Comparison of ENCODE assay signal across 8 cellular contexts in genomic region chr20:62366370-62367135, GRCh38. TPM values are rescaled to one million over a fixed set of nuclear protein-coding genes. Genes with fewer than 3 reads are reported as not detected.
DNase-seq lines count a peak whose midpoint lies in the region; ATAC-seq and TF ChIP-seq lines count a peak whose summit lies in the region.

No MANE protein-coding gene starts in this region.

- peak; percentile 19 for DNase-seq in BE2C
- DNase-seq in IMR-90, result no peak
- DNase-seq in MCF 10A (ENCODE audit: unreplicated experiment), result peak; percentile 68
- peak in 1 of 2 donors; percentile 46 for DNase-seq in left colon
- DNase-seq in thyroid gland, result peak; percentile 80 to 85
- no peak for DNase-seq in T-helper 9 cell
- DNase-seq in midbrain (lab: John Stamatoyannopoulos, UW), result no peak

- TF ChIP-seq CTCF in BE2C (IDR thresholded peaks at IDR 0.05; ENCODE audit: low read depth, low read length), result no peak
- TF ChIP-seq CTCF in IMR-90 (conservative IDR thresholded peaks at IDR 0.05; ENCODE audit: low read depth, low read length), result no peak
- TF ChIP-seq CTCF in MCF 10A (IDR thresholded peaks at IDR 0.05; ENCODE audit: unreplicated experiment), result no peak
- no peak for TF ChIP-seq CTCF in thyroid gland (IDR thresholded peaks at IDR 0.05)

- no peaks in the 10 kb centered on the region for H3K79me1 ChIP-seq in IMR-90 (ENCODE audit: low read depth in 1 of 2, low read length in 2 of 2)

- H3K9me3 ChIP-seq in BE2C (no peaks in the 10 kb centered on the region), IMR-90 (ENCODE audit: control insufficient read depth, insufficient read depth, low read length) (no peaks in the 10 kb centered on the region), thyroid gland (no peaks in the 10 kb centered on the region)

- ATAC-seq in IMR-90 (ENCODE audit: low read depth), result peak; percentile 13
- peak; percentile 52 for ATAC-seq in left colon
- no peak for ATAC-seq in GM18861 (IDR thresholded peaks at IDR 0.05; ENCODE audit: unreplicated experiment)

- no peak overlapping the region for H4K8ac ChIP-seq in IMR-90 (ENCODE audit: low read depth in 2 of 2, low read length in 2 of 2)

- H3K23ac ChIP-seq in IMR-90 (ENCODE audit: low read depth, low read length), result no peak overlapping the region

- H3K4me1 Mint-ChIP-seq in MCF 10A (ENCODE audit: insufficient read depth, unreplicated experiment), result peaks cover 45% of the 10 kb centered on the region

- POLR2A ChIA-PET in IMR-90 (lab: Charles Lee; ENCODE audit: unreplicated experiment), result no interaction called here
- POLR2A ChIA-PET in MCF 10A (lab: Yijun Ruan, JAX), result interaction anchor here (0.6 to 12.9 kb wide), 18 partner anchors 9 to 1614 kb away, joined by 3 to 347 read pairs (median 4); partner anchors contain the start of genes ADRM1, LSM14B, MRGBP and RPS21

- CTCF ChIA-PET in IMR-90 (lab: Yijun Ruan, JAX) (interaction anchor here (0.8 to 2.2 kb wide), 2 partner anchors 8 to 64 kb away, joined by 3 to 8 read pairs; partner anchors contain the start of gene ADRM1), MCF 10A (lab: Yijun Ruan, JAX) (interaction anchor here (0.6 to 8.3 kb wide), 10 partner anchors 10 to 66 kb away, joined by 3 to 87 read pairs (median 14); partner anchors contain the start of gene RPS21)

- in situ Hi-C loops in IMR-90 (cut with MboI; ENCODE audit: low sequenced_read_pairs), result no loop called here

- BruUV-seq in IMR-90 (replicated peaks; lab: Mats Ljungman, UMichigan) (no TSS peak), MCF 10A (replicated peaks; lab: Mats Ljungman, UMichigan) (no TSS peak)

- H2BK15ac ChIP-seq in IMR-90 (ENCODE audit: low read depth, low read length), result no peak overlapping the region

- no peak overlapping the region for H3K18ac ChIP-seq in IMR-90 (ENCODE audit: low read depth, low read length)

- H3K27ac ChIP-seq in IMR-90 (ENCODE audit: insufficient read depth, low read length) (no peak overlapping the region), thyroid gland (peak overlapping the region; percentile 87 to 97 (median 95))

- H3K4ac ChIP-seq in IMR-90 (ENCODE audit: low read depth, low read length), result no peak overlapping the region

- peak overlapping the region; percentile 89 for H2AK9ac ChIP-seq in IMR-90 (replicated peaks; ENCODE audit: low read depth, low read length, poor library complexity)

- TF ChIP-seq RAD21 in IMR-90 (IDR thresholded peaks at IDR 0.05; ENCODE audit: low read length), result no peak

- no peak overlapping the region for H4K5ac ChIP-seq in IMR-90 (ENCODE audit: low read depth, low read length)

- no peak overlapping the region for H4K91ac ChIP-seq in IMR-90 (ENCODE audit: insufficient read depth, low read depth, low read length)

- peak overlapping the region; percentile 80 for H3K4me3 Mint-ChIP-seq in MCF 10A (ENCODE audit: unreplicated experiment)

- no peak overlapping the region for H2AK5ac ChIP-seq in IMR-90 (ENCODE audit: low read depth, low read length)

- TF ChIP-seq POLR2A in IMR-90 (IDR thresholded peaks at IDR 0.05; ENCODE audit: low read depth, low read length) (no peak), thyroid gland (IDR thresholded peaks at IDR 0.05) (no peak)

- H3K56ac ChIP-seq in IMR-90 (ENCODE audit: extremely low read depth, insufficient read depth, low read length), result no peak overlapping the region

- H3K27me3 ChIP-seq in BE2C (peaks cover 3% of the 10 kb centered on the region; the same call in 1 of the 2 replicates), IMR-90 (ENCODE audit: control insufficient read depth, insufficient read depth, low read length) (no peaks in the 10 kb centered on the region), thyroid gland (no peaks in the 10 kb centered on the region)

- H4K20me1 ChIP-seq in IMR-90 (ENCODE audit: insufficient read depth, low read length), result peaks cover 26% of the 10 kb centered on the region

- H2BK120ac ChIP-seq in IMR-90 (ENCODE audit: low read depth, low read length), result no peak overlapping the region

- no peak overlapping the region for H3K27ac Mint-ChIP-seq in MCF 10A (ENCODE audit: low read depth, unreplicated experiment)

- H3K27me3 Mint-ChIP-seq in MCF 10A (ENCODE audit: insufficient read depth, unreplicated experiment), result no peaks in the 10 kb centered on the region

- H3K4me2 ChIP-seq in IMR-90 (ENCODE audit: low read depth, low read length), result peak overlapping the region; percentile 69

- H3K9me1 ChIP-seq in IMR-90 (ENCODE audit: insufficient read depth, low read length), result peaks cover 8% of the 10 kb centered on the region; the same call in 1 of the 2 replicates

- H2BK5ac ChIP-seq in IMR-90 (ENCODE audit: low read depth, low read length, poor library complexity, severe bottlenecking), result no peak overlapping the region

- peak overlapping the region; percentile 65 for H3K4me3 ChIP-seq in BE2C (ENCODE audit: low read depth, low read length)
- H3K4me3 ChIP-seq in IMR-90 (ENCODE audit: insufficient read depth, low read depth, low read length), result peak overlapping the region; percentile 69
- H3K4me3 ChIP-seq in thyroid gland (replicated peaks in 1 of 3), result peak overlapping the region; percentile 71 to 92 (median 76)

- H3K9me3 Mint-ChIP-seq in MCF 10A (ENCODE audit: unreplicated experiment), result no peaks in the 10 kb centered on the region

- peaks cover 26% of the 10 kb centered on the region for H3K36me3 Mint-ChIP-seq in MCF 10A (ENCODE audit: insufficient read depth, unreplicated experiment)

- H2BK20ac ChIP-seq in IMR-90 (ENCODE audit: low read depth, low read length), result no peak overlapping the region

- intact Hi-C loops in IMR-90 (cut with micrococcal nuclease) (no loop called here), MCF 10A (cut with micrococcal nuclease) (loop anchor here (5.0 kb wide), 1 partner anchor 64 kb away; the partner anchor contains the start of gene ADRM1), left colon (cut with DNase I, micrococcal nuclease) (no loop called here), thyroid gland (cut with DNase I) (no loop called here)

- H3K4me1 ChIP-seq in BE2C (peaks cover 34% of the 10 kb centered on the region), IMR-90 (ENCODE audit: control insufficient read depth, insufficient read depth, low read length) (peaks cover 33% of the 10 kb centered on the region), thyroid gland (peaks cover 85 to 92% of the 10 kb centered on the region in 2 donors)

- dilution Hi-C loops in IMR-90 (cut with HindIII; ENCODE audit: low sequenced_read_pairs, unreplicated experiment), result no loop called here

- H3K9ac ChIP-seq in IMR-90 (ENCODE audit: low read depth, low read length), result 0 out of 2 replicates have a peak overlapping the region, but pooled peaks have one; percentile 7

- no peaks in the 10 kb centered on the region for H3K36me3 ChIP-seq in BE2C
- peaks cover 4% of the 10 kb centered on the region; the same call in 1 of the 2 replicates for H3K36me3 ChIP-seq in IMR-90 (ENCODE audit: control insufficient read depth, insufficient read depth, low read length)
- H3K36me3 ChIP-seq in thyroid gland, result no peaks in the 10 kb centered on the region

- 0% methylated on average over 57 of the region's 72 CpGs; no CpG with 5 or more reads in 1 of the 2 experiments for whole genome bisulfite sequencing in IMR-90 (ENCODE audit: extremely low coverage in 2 of 2, insufficient read length in 1 of 2), 2 experiments
- 15% methylated on average over 4 of the region's 72 CpGs; no CpG with 5 or more reads in 1 of the 2 donors for whole genome bisulfite sequencing in thyroid gland, 2 donors

- peak overlapping the region; percentile 89 for H2AFZ ChIP-seq in IMR-90 (replicated peaks; ENCODE audit: low read length, poor library complexity)

- no peak overlapping the region for H3K14ac ChIP-seq in IMR-90 (replicated peaks; ENCODE audit: low read depth, low read length)

TF ChIP-seq in IMR-90, 13 proteins besides CTCF, POLR2A, EP300 and RAD21:
- no peak for TF ChIP-seq SMC3 (IDR thresholded peaks at IDR 0.05; ENCODE audit: low read depth, low read length)
- no peak for TF ChIP-seq MAZ (IDR thresholded peaks at IDR 0.05; ENCODE audit: borderline replicate concordance, low read depth, low read length)
- TF ChIP-seq RFX5 (IDR thresholded peaks at IDR 0.05; ENCODE audit: low read depth, low read length), result no peak
- no peak for TF ChIP-seq NFE2L2 (IDR thresholded peaks at IDR 0.05; ENCODE audit: low read depth, low read length)
- TF ChIP-seq CHD1 (IDR thresholded peaks at IDR 0.05; ENCODE audit: low read depth, low read length), result no peak
- TF ChIP-seq CEBPB (IDR thresholded peaks at IDR 0.05; ENCODE audit: low read depth, low read length), result no peak

RNA-seq across cellular contexts. Expression of gene LAMA5, which starts 0.6 kb away (rescaled TPM):
- 86.4 TPM for polyA plus RNA-seq in BE2C (2012; ENCODE audit: insufficient read depth, insufficient read length, low read depth)
- total RNA-seq in IMR-90 (2012; rRNA removed) (0.56 and 0.90 TPM in 2 replicates), MCF 10A (2022) (266 and 292 TPM in 2 replicates), left colon (10 to 100 TPM; 18.2 to 45.8 TPM), thyroid gland (100 to 1,000 TPM in 3 of 4 donors, 10 to 100 TPM in 1; 93.9 to 179 (median 117) TPM)
- polyA plus RNA-seq in IMR-90 (2012; rRNA removed), result 7.3 and 11.4 TPM in 2 replicates
- polyA plus RNA-seq in IMR-90 (2012; cell fraction: cytosol; rRNA removed), result 15.0 and 17.8 TPM in 2 replicates
- 27.9 and 77.8 TPM in 2 replicates for polyA plus RNA-seq in IMR-90 (2012; cell fraction: nucleus; rRNA removed; ENCODE audit: low replicate concordance)

RNA-seq across cellular contexts. Expression of gene RPS21, which starts 20.4 kb away (rescaled TPM):
- polyA plus RNA-seq in BE2C (2012; ENCODE audit: insufficient read depth, insufficient read length, low read depth), result 4,851 TPM
- total RNA-seq in IMR-90 (2012; rRNA removed) (2,710 and 3,846 TPM in 2 replicates), MCF 10A (2022) (1,978 and 2,055 TPM in 2 replicates), left colon (1,000 to 10,000 TPM; 1,150 to 1,291 TPM), thyroid gland (1,000 to 10,000 TPM; 1,818 to 3,649 (median 2,349) TPM)
- 4,298 and 4,766 TPM in 2 replicates for polyA plus RNA-seq in IMR-90 (2012; rRNA removed)
- 31,826 and 47,741 TPM in 2 replicates for polyA plus RNA-seq in IMR-90 (2012; cell fraction: cytosol; rRNA removed)
- polyA plus RNA-seq in IMR-90 (2012; cell fraction: nucleus; rRNA removed; ENCODE audit: low replicate concordance), result 3,277 and 3,813 TPM in 2 replicates

RNA-seq across cellular contexts. Expression of gene CABLES2, which starts 40.5 kb away (rescaled TPM):
- 2.7 TPM for polyA plus RNA-seq in BE2C (2012; ENCODE audit: insufficient read depth, insufficient read length, low read depth)
- 1.1 and 1.4 TPM in 2 replicates for total RNA-seq in IMR-90 (2012; rRNA removed)
- 5.1 TPM in 2 replicates for polyA plus RNA-seq in IMR-90 (2012; rRNA removed)
- 3.6 and 4.4 TPM in 2 replicates for polyA plus RNA-seq in IMR-90 (2012; cell fraction: cytosol; rRNA removed)
- 6.7 and 6.8 TPM in 2 replicates for polyA plus RNA-seq in IMR-90 (2012; cell fraction: nucleus; rRNA removed; ENCODE audit: low replicate concordance)
- 1.5 and 2.8 TPM in 2 replicates for total RNA-seq in MCF 10A (2022)
- total RNA-seq in left colon, result 1 to 10 TPM; 7.8 to 9.5 TPM
- total RNA-seq in thyroid gland, result 1 to 10 TPM; 5.8 to 8.5 (median 7.7) TPM

Comparison
In these comparisons a context has a peak if more than half of its experiments do, and no peak if none do; other contexts are left out.
1. DNase-seq: peak in BE2C (single experiment), MCF 10A (single experiment) and thyroid gland (2 of 2); none in IMR-90 (single experiment), T-helper 9 cell (single experiment) and midbrain (single experiment).
2. RNA of gene LAMA5, which starts 0.6 kb away (total RNA-seq): 266 to 292 TPM in MCF 10A, 93.9 to 179 TPM in thyroid gland and 18.2 to 45.8 TPM in left colon; 0.56 to 0.90 TPM in IMR-90; every median in the first group is over 10 times any median in the second.
3. Peak in every context shown above with its lines, with median percentiles within 50 percentile points of each other: H3K4me3 ChIP-seq.